18 cellular contexts compared by ENCODE assay signal in the genomic region with DNA sequence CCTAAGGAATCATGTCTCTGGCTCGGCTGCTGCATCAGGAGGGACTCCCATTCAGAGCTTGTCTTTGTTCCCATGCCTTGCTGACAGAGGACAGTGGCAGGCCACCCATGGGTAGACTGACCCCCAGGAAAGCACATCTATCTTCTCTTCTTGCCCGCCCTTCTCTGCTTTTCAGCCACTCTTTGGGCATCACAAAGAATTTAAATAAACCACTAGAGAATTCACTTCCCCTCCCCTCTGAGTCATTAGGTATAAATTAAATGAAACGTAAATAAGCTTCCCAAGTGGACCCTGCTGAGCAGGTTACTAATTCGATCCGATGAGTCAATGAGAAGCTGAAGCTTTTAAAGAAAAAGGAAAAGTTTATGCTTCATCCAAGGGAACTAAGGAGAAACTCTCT.
DNase-seq lines count a peak whose midpoint lies in the region; ATAC-seq and TF ChIP-seq lines count a peak whose summit lies in the region.
"Had no signal": no experiment of that assay in that cellular context is flagged by ENCODE, and none has a peak within 500 bp of the region (broad histone marks: within the 10 kb centered on the region; RNA-seq: fewer than 3 reads in every experiment).

No MANE protein-coding gene starts in this region.

- DNase-seq in DMS53 (lab: John Stamatoyannopoulos, UW), result peak; percentile 53
- DNase-seq in HCT116 (ENCODE audit: low read depth, low spot score), result peak; percentile 13
- peak; percentile 23 to 38 for DNase-seq in SJCRH30
- DNase-seq in foreskin keratinocyte, result peak; percentile 69 to 84
- no peak for DNase-seq in NCI-H524 treated with DMSO at 0.1 percent for 48 hours (lab: John Stamatoyannopoulos, UW)
- DNase-seq: activated CD4-positive, alpha-beta memory T cell treated with anti-CD3 and anti-CD28 coated beads, Interleukin-2, amount 10 ng/mL, durations not matched to agents 7 days and 5 days; activated T-cell treated with anti-CD3 and anti-CD28 coated beads, Interleukin-2, amount 50 U/mL, for 72 hours; central memory CD4-positive, alpha-beta T cell; DMS153; effector memory CD8-positive, alpha-beta T cell; NCI-H187; NCI-H510A; tibial artery had no signal

- no peak overlapping the region for H3K9ac ChIP-seq in HCT116 (ENCODE audit: low read length)
- H3K9ac ChIP-seq: BLaER1 treated with 17β-estradiol and CSF1 and Interleukin-3, amounts not matched to agents 10 nM and 100 nM had no signal

- H3K9me3 ChIP-seq in HCT116 (ENCODE audit: control insufficient read depth in 1 of 2, insufficient read depth in 1 of 2, low read depth in 1 of 2, low read length in 2 of 2) (no peaks in the 10 kb centered on the region), SJCRH30 (replicated peaks) (no peaks in the 10 kb centered on the region)

- H3K36me3 ChIP-seq in HCT116 (ENCODE audit: control insufficient read depth in 1 of 2, insufficient read depth in 2 of 2, low read length in 2 of 2) (no peaks in the 10 kb centered on the region), SJCRH30 (no peaks in the 10 kb centered on the region)
- H3K36me3 ChIP-seq: BLaER1 treated with 17β-estradiol and CSF1 and Interleukin-3, amounts not matched to agents 10 nM and 100 nM; tibial artery had no signal

- H3K4me3 ChIP-seq in HCT116 (replicated peaks in 1 of 2; ENCODE audit: low read depth in 1 of 2, low read length in 2 of 2) (0 out of 4 replicates have a peak overlapping the region, but pooled peaks of 1 of the 2 experiments have one; percentile 10), SJCRH30 (no peak overlapping the region)
- H3K4me3 ChIP-seq: BLaER1 treated with 17β-estradiol and CSF1 and Interleukin-3, amounts not matched to agents 10 nM and 100 nM; skin epidermis; tibial artery had no signal

- H3K4me1 ChIP-seq in HCT116 (ENCODE audit: control insufficient read depth in 1 of 2, insufficient read depth in 2 of 2, low read length in 2 of 2) (peaks cover 37 to 63% of the 10 kb centered on the region in 2 experiments), SJCRH30 (peaks cover 31% of the 10 kb centered on the region), foreskin keratinocyte (peaks cover 32% of the 10 kb centered on the region)

- H3K4me2 ChIP-seq in HCT116 (ENCODE audit: low read length), result peak overlapping the region; percentile 64
- H3K4me2 ChIP-seq: BLaER1 treated with 17β-estradiol and CSF1 and Interleukin-3, amounts not matched to agents 10 nM and 100 nM had no signal

- CTCF ChIA-PET in HCT116 (lab: Charles Lee), result no interaction called here

- no peaks in the 10 kb centered on the region for H3K79me2 ChIP-seq in HCT116 (ENCODE audit: insufficient read depth, low read length)

- peak overlapping the region; percentile 61 for H3K27ac ChIP-seq in HCT116 (ENCODE audit: low read depth, low read length)
- no peak overlapping the region for H3K27ac ChIP-seq in SJCRH30
- H3K27ac ChIP-seq in foreskin keratinocyte, result no peak overlapping the region
- H3K27ac ChIP-seq: BLaER1 treated with 17β-estradiol and CSF1 and Interleukin-3, amounts not matched to agents 10 nM and 100 nM; skin epidermis; tibial artery had no signal

- H3K27me3 ChIP-seq in HCT116 (ENCODE audit: insufficient read depth, low read length), result peaks cover 10% of the 10 kb centered on the region; the same call in 1 of the 2 replicates
- H3K27me3 ChIP-seq in SJCRH30, result no peaks in the 10 kb centered on the region
- H3K27me3 ChIP-seq in foreskin keratinocyte, result no peaks in the 10 kb centered on the region
- H3K27me3 ChIP-seq: BLaER1 treated with 17β-estradiol and CSF1 and Interleukin-3, amounts not matched to agents 10 nM and 100 nM; tibial artery had no signal

- intact Hi-C loops in HCT116 (cut with micrococcal nuclease), result no loop called here

- no peaks in the 10 kb centered on the region for H3K9me2 ChIP-seq in HCT116 (ENCODE audit: insufficient read depth)

- TF ChIP-seq CTCF in HCT116 (IDR thresholded peaks at IDR 0.05 in 2 of 3, conservative IDR thresholded peaks at IDR 0.05 in 1 of 3; ENCODE audit: borderline replicate concordance in 1 of 3, insufficient read depth in 1 of 3, low read depth in 2 of 3, low read length in 2 of 3) (no peak), foreskin keratinocyte (conservative IDR thresholded peaks at IDR 0.05) (no peak)

- no peak for TF ChIP-seq RAD21 in HCT116 (IDR thresholded peaks at IDR 0.05; ENCODE audit: low read depth)

- RAD21 ChIA-PET in HCT116 (lab: Charles Lee; ENCODE audit: low non-redundant PET in 1 of 2, low total read pairs in 2 of 2, uncharacterized antibody in 2 of 2, unreplicated experiment in 2 of 2), result no interaction called here

- TF ChIP-seq POLR2A in HCT116 (IDR thresholded peaks at IDR 0.05; ENCODE audit: borderline replicate concordance, extremely low read depth, insufficient read depth, insufficient read length), result no peak

- no TSS peak for BruUV-seq in HCT116 (replicated peaks; lab: Mats Ljungman, UMichigan)

- ATAC-seq in HCT116 (no peak), foreskin keratinocyte (peak; percentile 81), GM18511 (IDR thresholded peaks at IDR 0.05; ENCODE audit: unreplicated experiment) (no peak), HG02610 (IDR thresholded peaks at IDR 0.05; ENCODE audit: unreplicated experiment) (no peak), HG03097 (IDR thresholded peaks at IDR 0.05; ENCODE audit: low FRiP score, unreplicated experiment) (no peak)
- ATAC-seq: activated T-cell treated with anti-CD3 and anti-CD28 coated beads, Interleukin-2, amount 50 U/mL, for 72 hours; effector memory CD8-positive, alpha-beta T cell had no signal

- no peaks in the 10 kb centered on the region for H4K20me1 ChIP-seq in HCT116 (ENCODE audit: insufficient read depth)
- H4K20me1 ChIP-seq: BLaER1 treated with 17β-estradiol and CSF1 and Interleukin-3, amounts not matched to agents 10 nM and 100 nM had no signal

- H2AFZ ChIP-seq in HCT116 (ENCODE audit: low read depth, low read length, poor library complexity, severe bottlenecking), result no peak overlapping the region

- POLR2A ChIA-PET in HCT116 (lab: Charles Lee), result no interaction called here

TF ChIP-seq in HCT116, 20 proteins besides CTCF, POLR2A, EP300 and RAD21:
- TF ChIP-seq ELF1 (IDR thresholded peaks at IDR 0.05; ENCODE audit: borderline replicate concordance, low read depth) (no peak), FOSL1 (IDR thresholded peaks at IDR 0.05; ENCODE audit: low read depth) (peak; percentile 47), SP1 (IDR thresholded peaks at IDR 0.05; ENCODE audit: low read depth) (peak; percentile 47), CEBPB (IDR thresholded peaks at IDR 0.05; ENCODE audit: low read depth) (no peak), EZH2phosphoT487 (IDR thresholded peaks at IDR 0.05; ENCODE audit: borderline replicate concordance) (no peak)
- TF ChIP-seq, protein P1, sequence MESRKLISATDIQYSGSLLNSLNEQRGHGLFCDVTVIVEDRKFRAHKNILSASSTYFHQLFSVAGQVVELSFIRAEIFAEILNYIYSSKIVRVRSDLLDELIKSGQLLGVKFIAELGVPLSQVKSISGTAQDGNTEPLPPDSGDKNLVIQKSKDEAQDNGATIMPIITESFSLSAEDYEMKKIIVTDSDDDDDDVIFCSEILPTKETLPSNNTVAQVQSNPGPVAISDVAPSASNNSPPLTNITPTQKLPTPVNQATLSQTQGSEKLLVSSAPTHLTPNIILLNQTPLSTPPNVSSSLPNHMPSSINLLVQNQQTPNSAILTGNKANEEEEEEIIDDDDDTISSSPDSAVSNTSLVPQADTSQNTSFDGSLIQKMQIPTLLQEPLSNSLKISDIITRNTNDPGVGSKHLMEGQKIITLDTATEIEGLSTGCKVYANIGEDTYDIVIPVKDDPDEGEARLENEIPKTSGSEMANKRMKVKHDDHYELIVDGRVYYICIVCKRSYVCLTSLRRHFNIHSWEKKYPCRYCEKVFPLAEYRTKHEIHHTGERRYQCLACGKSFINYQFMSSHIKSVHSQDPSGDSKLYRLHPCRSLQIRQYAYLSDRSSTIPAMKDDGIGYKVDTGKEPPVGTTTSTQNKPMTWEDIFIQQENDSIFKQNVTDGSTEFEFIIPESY (IDR thresholded peaks at IDR 0.05; ENCODE audit: extremely low read depth, insufficient replicate concordance, low read length), result no peak
- TF ChIP-seq, protein P2, sequence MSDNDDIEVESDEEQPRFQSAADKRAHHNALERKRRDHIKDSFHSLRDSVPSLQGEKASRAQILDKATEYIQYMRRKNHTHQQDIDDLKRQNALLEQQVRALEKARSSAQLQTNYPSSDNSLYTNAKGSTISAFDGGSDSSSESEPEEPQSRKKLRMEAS (IDR thresholded peaks at IDR 0.05), result no peak
